16 cellular contexts compared by ENCODE assay signal in genomic region chr4:121728798-121729226, GRCh38. TPM values are rescaled to one million over a fixed set of nuclear protein-coding genes. Genes with fewer than 3 reads are reported as not detected.
DNase-seq lines count a peak whose midpoint lies in the region; ATAC-seq and TF ChIP-seq lines count a peak whose summit lies in the region.
"Had no signal": no experiment of that assay in that cellular context is flagged by ENCODE, and none has a peak within 500 bp of the region (broad histone marks: within the 10 kb centered on the region; RNA-seq: fewer than 3 reads in every experiment).

No MANE protein-coding gene starts in this region.

- H3F3A ChIP-seq in PC-3 (ENCODE audit: low read length, unreplicated experiment): peaks cover 7% of the 10 kb centered on the region

- peaks cover 27% of the 10 kb centered on the region for H3K4me1 ChIP-seq in PC-3 (ENCODE audit: insufficient read depth, low read length)
- peaks cover 27% of the 10 kb centered on the region for H3K4me1 ChIP-seq in osteoblast (ENCODE audit: insufficient read depth, low read length)
- H3K4me1 ChIP-seq: HAP-1 had no signal

- H3K27me3 ChIP-seq in PC-3 (ENCODE audit: low read length) (no peaks in the 10 kb centered on the region), osteoblast (ENCODE audit: insufficient read depth, low read length) (no peaks in the 10 kb centered on the region)

- POLR2A ChIA-PET in PC-3 (lab: Charles Lee; ENCODE audit: unreplicated experiment): no interaction called here

- no peaks in the 10 kb centered on the region for H4K20me1 ChIP-seq in PC-3 (ENCODE audit: low read length)
- H4K20me1 ChIP-seq in osteoblast (ENCODE audit: insufficient read depth, low read length): no peaks in the 10 kb centered on the region

- peak overlapping the region; percentile 97 for H3K27ac ChIP-seq in PC-3 (ENCODE audit: low read length)
- peak overlapping the region; percentile 91 for H3K27ac ChIP-seq in osteoblast (ENCODE audit: low read depth, low read length)

- H3K36me3 ChIP-seq in PC-3 (ENCODE audit: low read depth, low read length): no peaks in the 10 kb centered on the region
- H3K36me3 ChIP-seq in osteoblast (ENCODE audit: insufficient read depth, low read length): no peaks in the 10 kb centered on the region
- H3K36me3 ChIP-seq: HAP-1 had no signal

- no peak overlapping the region for H2AFZ ChIP-seq in PC-3 (ENCODE audit: low read length)
- H2AFZ ChIP-seq in osteoblast (ENCODE audit: low read length): no peak overlapping the region

- H3K9me2 ChIP-seq in PC-3 (replicated peaks; ENCODE audit: low read length): no peaks in the 10 kb centered on the region

- no peaks in the 10 kb centered on the region for H3K79me2 ChIP-seq in PC-3 (ENCODE audit: low read length)
- no peaks in the 10 kb centered on the region for H3K79me2 ChIP-seq in osteoblast (ENCODE audit: insufficient read depth, low read length)

- CTCF ChIA-PET in PC-3 (lab: Charles Lee): no interaction called here

- DNase-seq in ELR (ENCODE audit: low read depth) (peak; percentile 91), PC-3 (peak; percentile 86), choroid plexus epithelial cell (ENCODE audit: low read depth) (peak; percentile 47), osteoblast (ENCODE audit: insufficient read length, low spot score, missing footprints) (peak; percentile 75), NCI-H526 treated with DMSO at 0.1 percent for 48 hours (lab: John Stamatoyannopoulos, UW) (no peak), glomerular visceral epithelial cell (ENCODE audit: extremely low spot score) (no peak)
- DNase-seq: activated naive CD4-positive, alpha-beta T cell treated with anti-CD3 and anti-CD28 coated beads, Interleukin-2, amount 10 ng/mL, durations not matched to agents 7 days and 5 days; hippocampal formation; Kasumi-1; OCI-M1; stimulated activated naive CD4-positive, alpha-beta T cell treated with Interleukin-2 at 50 U/mL for 16 hours had no signal

- TF ChIP-seq CTCF in PC-3 (conservative IDR thresholded peaks at IDR 0.05; ENCODE audit: low read depth, low read length) (no peak), choroid plexus epithelial cell (conservative IDR thresholded peaks at IDR 0.05; ENCODE audit: low read depth, low read length) (no peak), osteoblast (IDR thresholded peaks at IDR 0.05; ENCODE audit: extremely low read depth, low read depth, low read length) (no peak)

- peak overlapping the region; percentile 26; the same call in 1 of the 2 replicates for H3K4me3 ChIP-seq in PC-3 (ENCODE audit: low read length)
- no peak overlapping the region for H3K4me3 ChIP-seq in choroid plexus epithelial cell (ENCODE audit: low read depth, low read length)
- no peak overlapping the region for H3K4me3 ChIP-seq in osteoblast (ENCODE audit: insufficient read depth, low read length)
- H3K4me3 ChIP-seq: GM12878, HAP-1 had no signal

- H3K4me2 ChIP-seq in PC-3 (ENCODE audit: low read length): peak overlapping the region; percentile 75
- peak overlapping the region; percentile 45 for H3K4me2 ChIP-seq in osteoblast (ENCODE audit: insufficient read depth, low read length)

- intact Hi-C loops in PC-3 (cut with micrococcal nuclease): loop anchor here (2.0 kb wide), 2 partner anchors 60 to 72 kb away; partner anchors contain the start of gene EXOSC9

- ATAC-seq in PC-3 (peak; percentile 84), GM18520 (IDR thresholded peaks at IDR 0.05; ENCODE audit: unreplicated experiment) (no peak), HG02981 (IDR thresholded peaks at IDR 0.05; ENCODE audit: unreplicated experiment) (no peak)
- ATAC-seq: GM12878 had no signal

- H3K9ac ChIP-seq in PC-3 (ENCODE audit: low read length): peak overlapping the region; percentile 53

- H3K9me3 ChIP-seq in PC-3 (ENCODE audit: low read length) (no peaks in the 10 kb centered on the region), osteoblast (ENCODE audit: low read depth, low read length) (no peaks in the 10 kb centered on the region)
- H3K9me3 ChIP-seq: HAP-1 had no signal

- BruUV-seq in PC-3 (replicated peaks; lab: Mats Ljungman, UMichigan): no TSS peak

RNA-seq across cellular contexts. Expression of gene ANXA5, which starts 32.0 kb away (rescaled TPM):
- total RNA-seq in PC-3 (2014; rRNA removed): 271 and 280 TPM in 2 replicates
- total RNA-seq in osteoblast: 1,038 and 1,166 TPM in 2 replicates

RNA-seq across cellular contexts. Expression of gene SMIM43, which starts 36.2 kb away (rescaled TPM):
- total RNA-seq in PC-3 (2014; rRNA removed) (not detected in 2 replicates), osteoblast (0.72 and 1.8 TPM in 2 replicates)
- total RNA-seq: GM12878, osteocyte had no signal

Comparison
In these comparisons a context has a peak if more than half of its experiments do, and no peak if none do; other contexts are left out.
1. DNase-seq: peak in ELR (single experiment), PC-3 (single experiment), choroid plexus epithelial cell (single experiment) and osteoblast (single experiment); none in NCI-H526 treated with DMSO at 0.1 percent for 48 hours (single experiment) and glomerular visceral epithelial cell (single experiment).